In the genomic region with DNA sequence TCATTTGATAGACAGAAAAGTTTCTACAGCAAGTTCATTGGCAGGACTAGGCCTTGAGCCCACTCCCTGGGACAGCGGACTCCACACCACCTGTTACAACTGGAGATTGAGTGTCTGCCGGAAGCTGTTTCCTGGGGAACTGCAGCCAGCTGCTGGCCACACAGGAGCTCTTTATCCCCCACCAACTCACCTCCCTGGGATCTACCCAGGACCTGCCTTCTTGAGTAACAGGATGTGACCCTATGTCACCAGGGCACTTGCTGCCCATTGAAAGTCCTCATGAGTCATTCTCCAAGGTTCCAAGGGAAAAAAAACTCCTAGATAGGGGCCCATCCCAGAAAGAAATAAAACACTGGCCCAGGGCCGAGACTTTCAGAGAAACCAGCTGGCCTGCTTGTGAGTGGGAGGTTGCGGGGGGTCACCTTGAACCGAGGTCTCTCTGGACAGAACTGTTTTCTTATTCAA, we compare ENCODE assay signal across 8 cellular contexts. TPM values are rescaled to one million over a fixed set of nuclear protein-coding genes. Genes with fewer than 3 reads are reported as not detected.
DNase-seq lines count a peak whose midpoint lies in the region; ATAC-seq and TF ChIP-seq lines count a peak whose summit lies in the region.

No MANE protein-coding gene starts in this region.

- H3K4me3 Mint-ChIP-seq in Calu3 (ENCODE audit: low read depth, unreplicated experiment) (peak overlapping the region; percentile 43), neural crest cell (peak overlapping the region; percentile 38)

- BruUV-seq in Calu3 (replicated peaks; lab: Mats Ljungman, UMichigan) = no TSS peak

- H3K4me1 Mint-ChIP-seq in Calu3 (ENCODE audit: low read depth, unreplicated experiment) (peaks cover 73% of the 10 kb centered on the region), neural crest cell (peaks cover 53% of the 10 kb centered on the region)

- CTCF ChIA-PET in Calu3 (lab: Charles Lee) = interaction anchor here (0.5 to 2.6 kb wide), 15 partner anchors 10 to 252 kb away, joined by 3 to 15 read pairs (median 5); partner anchors contain the start of gene SLC9A8

- no peaks in the 10 kb centered on the region for H3K27me3 Mint-ChIP-seq in Calu3 (ENCODE audit: unreplicated experiment)
- no peaks in the 10 kb centered on the region for H3K27me3 Mint-ChIP-seq in neural crest cell (ENCODE audit: low read depth)

- H3K36me3 Mint-ChIP-seq in Calu3 (ENCODE audit: insufficient read depth, unreplicated experiment) = peaks cover 33% of the 10 kb centered on the region
- no peaks in the 10 kb centered on the region for H3K36me3 Mint-ChIP-seq in neural crest cell (ENCODE audit: low read depth)

- DNase-seq in Calu3 = peak; percentile 89
- peak; percentile 76 for DNase-seq in NCI-H226
- DNase-seq in epithelial cell of esophagus (ENCODE audit: low read depth) = peak; percentile 27
- peak; percentile 30 for DNase-seq in neural crest cell (ENCODE audit: low read depth, low spot score)
- DNase-seq in activated CD4-positive, CD25-positive, alpha-beta regulatory T cell treated with anti-CD3 and anti-CD28 coated beads, Interleukin-2, amount 50 U/mL, for 72 hours = no peak
- no peak for DNase-seq in GOT3 (lab: John Stamatoyannopoulos, UW)
- no peak for DNase-seq in NOMO-1 treated with DMSO at 0.1 percent for 48 hours (lab: John Stamatoyannopoulos, UW; ENCODE audit: unreplicated experiment)

- H3K27ac Mint-ChIP-seq in Calu3 (ENCODE audit: unreplicated experiment) (peak overlapping the region; percentile 85), neural crest cell (ENCODE audit: unreplicated experiment) (peak overlapping the region; percentile 86)

- TF ChIP-seq CTCF in Calu3 (IDR thresholded peaks at IDR 0.05; ENCODE audit: unreplicated experiment) (no peak), epithelial cell of esophagus (IDR thresholded peaks at IDR 0.05; ENCODE audit: insufficient read depth, low read depth, low read length, missing control alignments) (no peak), neural crest cell (conservative IDR thresholded peaks at IDR 0.05) (no peak)

- H3K9me3 Mint-ChIP-seq in Calu3 (ENCODE audit: low read depth, unreplicated experiment) = no peaks in the 10 kb centered on the region
- H3K9me3 Mint-ChIP-seq in neural crest cell = no peaks in the 10 kb centered on the region

- intact Hi-C loops in Calu3 (cut with micrococcal nuclease; ENCODE audit: unreplicated experiment) = loop anchor here (10.0 kb wide), 1 partner anchor 80 kb away; no protein-coding TSS in a partner anchor

- ATAC-seq in GM18868 (IDR thresholded peaks at IDR 0.05; ENCODE audit: unreplicated experiment) = no peak

- no peak overlapping the region for H3K4me3 ChIP-seq in epithelial cell of esophagus (ENCODE audit: low read length)

RNA-seq across cellular contexts. Expression of gene SLC9A8, which starts 37.4 kb away (rescaled TPM):
- total RNA-seq in Calu3 (2022) = 30.0 and 31.7 TPM in 2 replicates
- total RNA-seq in neural crest cell = 9.1 and 9.7 TPM in 2 replicates

Comparison
In these comparisons a context has a peak if more than half of its experiments do, and no peak if none do; other contexts are left out.
1. DNase-seq: peak in Calu3 (single experiment), NCI-H226 (single experiment), epithelial cell of esophagus (single experiment) and neural crest cell (single experiment); none in activated CD4-positive, CD25-positive, alpha-beta regulatory T cell treated with anti-CD3 and anti-CD28 coated beads, Interleukin-2, amount 50 U/mL, for 72 hours (single experiment), GOT3 (single experiment) and NOMO-1 treated with DMSO at 0.1 percent for 48 hours (single experiment).